In genomic region chr1:151611832-151612505, GRCh38 we compare ENCODE assay signal across 8 cellular contexts. TPM values are rescaled to one million over a fixed set of nuclear protein-coding genes. Genes with fewer than 3 reads are reported as not detected.
A peak's percentile ranks its signal among the peaks of the same experiment; 100 is the strongest.
DNase-seq lines count a peak whose midpoint lies in the region; ATAC-seq, FAIRE-seq and TF ChIP-seq lines count a peak whose summit lies in the region.

Gene SNX27 (plus strand): TSS chr1:151612050. CDS start chr1:151612202, 152 bp downstream.

- no peaks in the 10 kb centered on the region for H3K9me3 ChIP-seq in endothelial cell of umbilical vein (replicated peaks; ENCODE audit: control insufficient read depth, insufficient read depth, low read length)

- peak within 1 kb of the TSS; percentile 41 for H3K27ac ChIP-seq in endothelial cell of umbilical vein (ENCODE audit: insufficient read depth, low read depth, low read length)

- POLR2A ChIA-PET in endothelial cell of umbilical vein (lab: Charles Lee) = no interaction called here

- H2AFZ ChIP-seq in endothelial cell of umbilical vein (ENCODE audit: low read depth, low read length) = peak within 1 kb of the TSS; percentile 97

- H3K4me3 ChIP-seq in endothelial cell of umbilical vein (replicated peaks in 1 of 3; ENCODE audit: insufficient read depth in 1 of 3, low read depth in 1 of 3, low read length in 3 of 3) = peak within 1 kb of the TSS; percentile 83 to 93 (median 84)

- H3K4me2 ChIP-seq in endothelial cell of umbilical vein (ENCODE audit: insufficient read depth, low read length) = peak within 1 kb of the TSS; percentile 83

- H3K9ac ChIP-seq in endothelial cell of umbilical vein (replicated peaks; ENCODE audit: extremely low read depth, insufficient read depth, low read length) = peak within 1 kb of the TSS; percentile 83

- H3K36me3 ChIP-seq in endothelial cell of umbilical vein (ENCODE audit: control insufficient read depth in 2 of 2, extremely low read depth in 1 of 2, insufficient read depth in 2 of 2, low read length in 2 of 2) = no peaks in the 10 kb centered on the region

- dilution Hi-C loops in endothelial cell of umbilical vein (cut with MboI; ENCODE audit: extremely low pct_ligation_motif_present, low sequenced_read_pairs) = no loop called here

- H3K9me1 ChIP-seq in endothelial cell of umbilical vein (replicated peaks; ENCODE audit: control insufficient read depth, extremely low read depth, insufficient read depth, low read length) = no peaks in the 10 kb centered on the region

- TF ChIP-seq CTCF in endothelial cell of umbilical vein (IDR thresholded peaks at IDR 0.05; ENCODE audit: extremely low read depth in 1 of 2, insufficient read depth in 1 of 2, low read depth in 1 of 2, low read length in 2 of 2) = no peak

- peaks cover 0 to 3% (median 0%) of the 10 kb centered on the region in 3 donors for H3K9me3 Mint-ChIP-seq in IgD-negative memory B cell

- peaks cover 8% of the 10 kb centered on the region for H3K4me1 ChIP-seq in endothelial cell of umbilical vein (ENCODE audit: control insufficient read depth, extremely low read depth, insufficient read depth, low read length)

- TF ChIP-seq POLR2A in endothelial cell of umbilical vein (IDR thresholded peaks at IDR 0.05; ENCODE audit: low read depth, low read length) = peak; percentile 30

- H3K27me3 ChIP-seq in endothelial cell of umbilical vein (ENCODE audit: control insufficient read depth in 2 of 2, insufficient read depth in 2 of 2, low read length in 2 of 2) = no peaks in the 10 kb centered on the region

- DNase-seq in DMS114 treated with DMSO at 0.1 percent for 48 hours (lab: John Stamatoyannopoulos, UW; ENCODE audit: unreplicated experiment) (peak; percentile 97), OCI-M1 (lab: John Stamatoyannopoulos, UW) (peak; percentile 97), activated T-cell treated with anti-CD3 and anti-CD28 coated beads for 1 hour (ENCODE audit: low read depth) (peak; percentile 78), endothelial cell of umbilical vein (ENCODE audit: low read depth, low spot score) (peak; percentile 95), middle frontal gyrus (ENCODE audit: extremely low spot score, low spot score) (peak; percentile 84)
- peak; percentile 75 to 81 for DNase-seq in stimulated activated CD8-positive, alpha-beta memory T cell treated with anti-CD3 and anti-CD28 coated beads, Interleukin-2, amount 100 ng/mL, for 48 hours (ENCODE audit: low read depth in 2 of 2)

- intact Hi-C loops in endothelial cell of umbilical vein (cut with micrococcal nuclease) = loop anchor here (2.0 to 5.0 kb wide), 3 partner anchors 69 to 155 kb away; partner anchors contain the start of genes POGZ and TUFT1

- peak within 1 kb of the TSS; percentile 47 to 95 (median 87) for H3K27ac Mint-ChIP-seq in IgD-negative memory B cell

- H4K20me1 ChIP-seq in endothelial cell of umbilical vein (replicated peaks; ENCODE audit: control insufficient read depth, extremely low read depth, insufficient read depth, low read length) = no peaks in the 10 kb centered on the region

- no TSS peak for BruUV-seq in endothelial cell of umbilical vein (replicated peaks; lab: Mats Ljungman, UMichigan)

- ATAC-seq in GM21529 (IDR thresholded peaks at IDR 0.05; ENCODE audit: unreplicated experiment) = peak; percentile 89

- peaks cover 8% of the 10 kb centered on the region for H3K36me3 Mint-ChIP-seq in IgD-negative memory B cell

- peaks cover 3% of the 10 kb centered on the region for H3K27me3 Mint-ChIP-seq in IgD-negative memory B cell

- peak within 1 kb of the TSS; percentile 85 to 99 (median 96) for H3K4me3 Mint-ChIP-seq in IgD-negative memory B cell

- CTCF ChIA-PET in endothelial cell of umbilical vein (lab: Charles Lee) = interaction anchor here (0.7 to 1.5 kb wide), 4 partner anchors 9 to 122 kb away, joined by 3 to 5 read pairs (median 4); no protein-coding TSS in a partner anchor

- peaks cover 20 to 31% (median 29%) of the 10 kb centered on the region in 3 donors for H3K4me1 Mint-ChIP-seq in IgD-negative memory B cell

- FAIRE-seq in endothelial cell of umbilical vein (lab: Jason Lieb, UNC) = peak; percentile 91

- H3K79me2 ChIP-seq in endothelial cell of umbilical vein (ENCODE audit: control insufficient read depth, insufficient read depth, low read length) = peaks cover 15% of the 10 kb centered on the region

TF ChIP-seq in endothelial cell of umbilical vein, 7 proteins besides CTCF, POLR2A, EP300 and RAD21:
- no peak for TF ChIP-seq JUN (IDR thresholded peaks at IDR 0.05; ENCODE audit: borderline replicate concordance, insufficient read depth, insufficient read length, low read depth)
- no peak for TF ChIP-seq MYC (IDR thresholded peaks at IDR 0.05; ENCODE audit: low read depth, low read length)
- TF ChIP-seq POLR2AphosphoS5 (IDR thresholded peaks at IDR 0.05; ENCODE audit: insufficient read depth, low read depth, low read length) = peak; percentile 66

RNA-seq across cellular contexts. Expression of gene SNX27, which starts in this region (rescaled TPM):
- polyA plus RNA-seq in IgD-negative memory B cell (12.9 TPM), endothelial cell of umbilical vein (7.7 and 8.1 TPM in 2 replicates)
- total RNA-seq in endothelial cell of umbilical vein = 24.5 and 24.9 TPM in 2 replicates
- 8.5 and 9.0 TPM in 2 replicates for polyA plus RNA-seq in endothelial cell of umbilical vein (2011; cell fraction: cytosol; rRNA removed)
- 14.8 and 16.1 TPM in 2 replicates for polyA plus RNA-seq in endothelial cell of umbilical vein (2011; cell fraction: nucleus; rRNA removed)
- polyA plus RNA-seq in endothelial cell of umbilical vein (2012) = 4.8 and 5.3 TPM in 2 replicates
- polyA minus RNA-seq in endothelial cell of umbilical vein = 27.5 and 29.0 TPM in 2 replicates
- polyA minus RNA-seq in endothelial cell of umbilical vein (2011; cell fraction: cytosol; rRNA and poly(A)+ RNA removed) = 19.0 TPM
- 18.8 and 24.0 TPM in 2 replicates for polyA minus RNA-seq in endothelial cell of umbilical vein (2011; cell fraction: nucleus; rRNA and poly(A)+ RNA removed)

Comparison
In these comparisons a context has a peak if more than half of its experiments do, and no peak if none do; other contexts are left out.
1. Peak in every context shown above with its lines: DNase-seq, ATAC-seq, H3K4me3 ChIP-seq and H3K27ac ChIP-seq.